29 cellular contexts compared by ENCODE assay signal in the genomic region with DNA sequence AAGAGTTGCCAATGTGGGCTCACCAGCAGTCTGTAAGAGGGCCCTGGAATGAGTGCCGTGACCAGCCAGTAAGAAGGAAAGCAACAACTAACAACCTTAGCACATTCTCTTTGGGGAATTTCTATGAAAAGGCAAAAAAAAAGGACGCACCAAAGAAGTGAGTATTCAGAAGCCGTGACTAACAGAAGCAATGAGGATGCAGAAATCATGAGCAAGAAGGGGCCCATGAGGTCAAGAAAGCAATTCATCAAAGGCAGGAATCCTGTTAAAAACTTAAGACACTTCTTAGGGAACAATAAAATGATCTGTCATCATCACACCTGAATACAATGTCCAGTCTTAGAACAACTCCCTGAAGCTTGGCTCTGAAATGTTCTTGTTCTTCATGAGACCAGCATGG.
"Had no signal": no experiment of that assay in that cellular context is flagged by ENCODE, and none has a peak within 500 bp of the region (broad histone marks: within the 10 kb centered on the region; RNA-seq: fewer than 3 reads in every experiment).

No MANE protein-coding gene starts in this region.

- H3K27ac ChIP-seq: brain microvascular endothelial cell, foreskin keratinocyte, heart left ventricle, stomach, suprapubic skin, tibial artery, upper lobe of right lung had no signal

- H3K9me3 Mint-ChIP-seq: activated B cell treated with CpG ODN at 0.5 μM for 24 hours; activated CD8-positive, alpha-beta T cell treated with anti-CD3 and anti-CD28 coated beads for 36 hours; activated naive CD4-positive, alpha-beta T cell treated with anti-CD3 and anti-CD28 coated beads, Interleukin-2, amount 50 U/mL, for 72 hours; activated T-cell treated with anti-CD3 and anti-CD28 coated beads, Interleukin-2, amount 50 U/mL, for 4 hours; activated T-helper 2 cell treated with anti-CD3 and anti-CD28 coated beads, Interferon-gamma antibody, Interleukin-2, Interleukin-4, amounts not matched to agents 10 μg/mL and 5 μg/mL and 100 μg/mL, durations not matched to agents 14 hours and 24 hours and 36 hours; effector memory CD8-positive, alpha-beta T cell; immature natural killer cell; naive B cell had no signal

- H3K4me3 ChIP-seq: heart left ventricle, stomach, suprapubic skin, tibial artery, upper lobe of right lung had no signal

- ATAC-seq: activated CD8-positive, alpha-beta T cell treated with anti-CD3 and anti-CD28 coated beads for 36 hours; activated T-cell treated with anti-CD3 and anti-CD28 coated beads, Interleukin-2, amount 50 U/mL, for 4 hours; effector memory CD8-positive, alpha-beta T cell; esophagus mucosa; foreskin keratinocyte; heart left ventricle; left colon; sciatic nerve; stimulated activated naive B cell treated with anti-CD40 and anti-IgM and Interleukin-4, amounts not matched to agents 10 μg/mL and 1 μg/mL and 100 μg/mL, for 72 hours; upper lobe of right lung had no signal

- H3K36me3 ChIP-seq: suprapubic skin had no signal

- H3K9me3 ChIP-seq: heart left ventricle, stomach, suprapubic skin, tibial artery, upper lobe of right lung had no signal

- DNase-seq: activated B cell treated with CpG ODN at 0.5 μM for 24 hours; activated CD4-positive, alpha-beta T cell treated with anti-CD3 and anti-CD28 coated beads, Interleukin-2, amount 50 U/mL, for 1 hour; activated CD8-positive, alpha-beta T cell treated with anti-CD3 and anti-CD28 coated beads for 36 hours; activated T-cell treated with anti-CD3 and anti-CD28 coated beads, Interleukin-2, amount 50 U/mL, for 4 hours; anterior cingulate cortex; brain microvascular endothelial cell; cortex of kidney; effector memory CD8-positive, alpha-beta T cell; foreskin keratinocyte; heart left ventricle; hypothalamus; immature natural killer cell; kidney; left colon; mammary epithelial cell; naive B cell; retina; small intestine; stimulated activated CD4-positive, alpha-beta T cell treated with anti-CD3 and anti-CD28 coated beads, Interleukin-2, amount 100 ng/mL, for 24 hours; stimulated activated naive B cell treated with anti-CD40 and anti-IgM and Interleukin-4, amounts not matched to agents 10 μg/mL and 1 μg/mL and 100 μg/mL, for 72 hours; stomach; T-helper 2 cell; tibial artery; upper lobe of right lung had no signal

- H3K4me3 Mint-ChIP-seq: activated B cell treated with CpG ODN at 0.5 μM for 24 hours; activated CD8-positive, alpha-beta T cell treated with anti-CD3 and anti-CD28 coated beads for 36 hours; activated T-cell treated with anti-CD3 and anti-CD28 coated beads, Interleukin-2, amount 50 U/mL, for 4 hours; effector memory CD8-positive, alpha-beta T cell; immature natural killer cell; naive B cell; stimulated activated naive B cell treated with anti-CD40 and anti-IgM and Interleukin-4, amounts not matched to agents 10 μg/mL and 1 μg/mL and 100 μg/mL, for 72 hours had no signal

- H3K27ac Mint-ChIP-seq: activated B cell treated with CpG ODN at 0.5 μM for 24 hours; activated CD8-positive, alpha-beta T cell treated with anti-CD3 and anti-CD28 coated beads for 36 hours; activated naive CD4-positive, alpha-beta T cell treated with anti-CD3 and anti-CD28 coated beads, Interleukin-2, amount 50 U/mL, for 72 hours; activated T-helper 2 cell treated with anti-CD3 and anti-CD28 coated beads, Interferon-gamma antibody, Interleukin-2, Interleukin-4, amounts not matched to agents 10 μg/mL and 5 μg/mL and 100 μg/mL, durations not matched to agents 14 hours and 24 hours and 36 hours; effector memory CD8-positive, alpha-beta T cell; immature natural killer cell; stimulated activated naive B cell treated with anti-CD40 and anti-IgM and Interleukin-4, amounts not matched to agents 10 μg/mL and 1 μg/mL and 100 μg/mL, for 72 hours had no signal

- H3K27me3 Mint-ChIP-seq: activated B cell treated with CpG ODN at 0.5 μM for 24 hours; stimulated activated naive B cell treated with anti-CD40 and anti-IgM and Interleukin-4, amounts not matched to agents 10 μg/mL and 1 μg/mL and 100 μg/mL, for 72 hours had no signal

- H3K4me1 ChIP-seq: upper lobe of right lung had no signal

- H3K4me1 Mint-ChIP-seq: immature natural killer cell had no signal

- H3K27me3 ChIP-seq: brain microvascular endothelial cell, foreskin keratinocyte, heart left ventricle, suprapubic skin, tibial artery, upper lobe of right lung had no signal

- FAIRE-seq: kidney, small intestine had no signal
